In genomic region chr21:35021546-35021945, GRCh38 we compare ENCODE assay signal across 1 cellular context.
TF ChIP-seq lines count a peak whose summit lies in the region.

No MANE protein-coding gene starts in this region.

TF ChIP-seq in H1, 55 proteins besides CTCF, POLR2A, EP300 and RAD21:
- no peak for TF ChIP-seq ATF3 (IDR thresholded peaks at IDR 0.05; ENCODE audit: insufficient read depth, low read depth, low read length)
- TF ChIP-seq KDM5A (IDR thresholded peaks at IDR 0.05; ENCODE audit: low read length), result no peak
- TF ChIP-seq ATF2 (IDR thresholded peaks at IDR 0.05; ENCODE audit: low read length), result no peak
- TF ChIP-seq SIX5 (IDR thresholded peaks at IDR 0.05; ENCODE audit: low read depth, low read length), result no peak
- no peak for TF ChIP-seq USF2 (IDR thresholded peaks at IDR 0.05; ENCODE audit: low read length)
- no peak for TF ChIP-seq HDAC6 (IDR thresholded peaks at IDR 0.05; ENCODE audit: low read depth, low read length)
